Comparison of ENCODE assay signal across 19 cellular contexts in the genomic region with DNA sequence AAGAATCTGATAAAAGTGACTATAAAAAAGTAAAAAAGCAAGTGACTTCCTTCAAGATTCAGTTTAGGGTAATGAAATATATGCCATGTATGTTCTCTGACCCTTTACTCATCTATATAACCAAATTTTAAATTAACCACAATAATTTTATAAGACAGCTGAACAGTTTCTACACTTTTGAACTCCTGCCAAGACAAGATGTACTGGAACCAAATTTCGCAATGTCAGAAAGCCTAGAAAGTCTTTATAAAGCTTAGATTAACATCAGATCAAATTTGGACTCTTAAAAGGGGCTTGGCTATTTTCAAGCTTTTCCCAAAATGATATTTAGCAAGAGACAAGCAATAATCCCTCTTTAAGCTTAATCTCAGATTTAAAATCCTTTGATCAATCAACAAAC.
DNase-seq lines count a peak whose midpoint lies in the region; ATAC-seq and TF ChIP-seq lines count a peak whose summit lies in the region.
"Had no signal": no experiment of that assay in that cellular context is flagged by ENCODE, and none has a peak within 500 bp of the region (broad histone marks: within the 10 kb centered on the region; RNA-seq: fewer than 3 reads in every experiment).

No MANE protein-coding gene starts in this region.

- H3K9me2 ChIP-seq in SK-N-SH, result no peaks in the 10 kb centered on the region

- H3K36me3 ChIP-seq in SK-N-SH (replicated peaks in 1 of 2; ENCODE audit: control insufficient read depth in 1 of 2, insufficient read depth in 2 of 2, low read length in 1 of 2), result no peaks in the 10 kb centered on the region
- no peaks in the 10 kb centered on the region for H3K36me3 ChIP-seq in adipocyte (ENCODE audit: control insufficient read depth, insufficient read depth, low read length, severe bottlenecking)

- H3K9ac ChIP-seq in SK-N-SH (no peak overlapping the region), adipocyte (ENCODE audit: low read length) (no peak overlapping the region)

- POLR2A ChIA-PET in SK-N-SH (lab: Yijun Ruan, JAX), result no interaction called here

- no peaks in the 10 kb centered on the region for H3K79me2 ChIP-seq in SK-N-SH (ENCODE audit: insufficient read depth)

- no peaks in the 10 kb centered on the region for H3F3A ChIP-seq in SK-N-SH (replicated peaks; ENCODE audit: insufficient read depth)

- no peak for ATAC-seq in SK-N-SH treated with all-trans-retinoic acid at 6 μM for 48 hours
- no peak for ATAC-seq in GM21717 (IDR thresholded peaks at IDR 0.05; ENCODE audit: unreplicated experiment)
- ATAC-seq: GM12878, GM23338, HCT116 had no signal

- TF ChIP-seq EP300 in SK-N-SH (IDR thresholded peaks at IDR 0.05; ENCODE audit: borderline replicate concordance in 1 of 2, low read depth in 1 of 2, low read length in 1 of 2), result no peak

- H3K4me1 ChIP-seq in SK-N-SH (ENCODE audit: control insufficient read depth in 1 of 2, insufficient read depth in 2 of 2, low read depth in 1 of 2, low read length in 1 of 2) (no peaks in the 10 kb centered on the region), adipocyte (ENCODE audit: control insufficient read depth, insufficient read depth, low read length) (peaks cover 4% of the 10 kb centered on the region)

- CTCF ChIA-PET in SK-N-SH (lab: Yijun Ruan, JAX), result no interaction called here

- no peak for TF ChIP-seq POLR2A in lower leg skin (IDR thresholded peaks at IDR 0.05)

- H3K9me3 ChIP-seq in SK-N-SH, result no peaks in the 10 kb centered on the region; the same call in 1 of the 2 replicates
- no peaks in the 10 kb centered on the region for H3K9me3 ChIP-seq in adipocyte (ENCODE audit: control insufficient read depth, low read length)

- DNase-seq in SK-N-SH, result no peak
- DNase-seq in adipocyte (ENCODE audit: low read depth), result peak; percentile 79
- DNase-seq in fibroblast of pulmonary artery (ENCODE audit: low read depth), result peak; percentile 43
- DNase-seq in lower leg skin (ENCODE audit: low spot score in 2 of 2), result no peak
- no peak for DNase-seq in activated effector memory CD4-positive, alpha-beta T cell treated with anti-CD3 and anti-CD28 coated beads, Interleukin-2, amount 50 U/mL, for 16 hours
- no peak for DNase-seq in cerebellar nuclear complex (lab: John Stamatoyannopoulos, UW)
- DNase-seq: CD4-positive, alpha-beta T cell; DMS53; EL; NCI-H1417; NCI-H187 treated with DMSO at 0.1 percent for 48 hours; NCI-H2171; NCI-H774; SHP77 had no signal

- H3K27ac ChIP-seq in SK-N-SH (ENCODE audit: low read depth in 2 of 2, low read length in 1 of 2), result no peak overlapping the region

- intact Hi-C loops in lower leg skin (cut with DNase I; ENCODE audit: low total_unique reads), result no loop called here

- H3K27me3 ChIP-seq in SK-N-SH (ENCODE audit: insufficient read depth) (no peaks in the 10 kb centered on the region), adipocyte (replicated peaks; ENCODE audit: control insufficient read depth, insufficient read depth, low read length) (no peaks in the 10 kb centered on the region)

- H3K4me2 ChIP-seq in SK-N-SH, result no peak overlapping the region
- H3K4me2 ChIP-seq: GM23338 had no signal

- H3K4me3 ChIP-seq in SK-N-SH (ENCODE audit: low read depth in 2 of 2, low read length in 1 of 2) (no peak overlapping the region), adipocyte (ENCODE audit: low read length) (no peak overlapping the region), fibroblast of pulmonary artery (replicated peaks; ENCODE audit: low read depth, low read length) (no peak overlapping the region), lower leg skin (ENCODE audit: low read depth, poor library complexity, severe bottlenecking) (no peak overlapping the region)
- H3K4me3 ChIP-seq: GM12878, GM23338 had no signal

- no peaks in the 10 kb centered on the region for H4K20me1 ChIP-seq in SK-N-SH (ENCODE audit: insufficient read depth)

- WGBS in SK-N-SH (ENCODE audit: low lambda C conversion rate), result 16% methylated on average over 1 of the region's 1 CpG
- 36 to 39% methylated on average over 1 of the region's 1 CpG for WGBS in lower leg skin, 2 donors

- TF ChIP-seq RAD21 in SK-N-SH (IDR thresholded peaks at IDR 0.05; ENCODE audit: low read length), result no peak

- TF ChIP-seq CTCF in SK-N-SH (IDR thresholded peaks at IDR 0.05) (no peak), fibroblast of pulmonary artery (IDR thresholded peaks at IDR 0.05; ENCODE audit: low read length, missing control alignments) (no peak), lower leg skin (IDR thresholded peaks at IDR 0.05) (no peak)

- H2AFZ ChIP-seq in SK-N-SH (ENCODE audit: low read depth), result no peak overlapping the region
- H2AFZ ChIP-seq: GM23338 had no signal

TF ChIP-seq in SK-N-SH treated with all-trans-retinoic acid at 6 μM for 48 hours, 23 proteins besides CTCF, POLR2A, EP300 and RAD21:
- TF ChIP-seq BACH2 (CRISPR knock-in tag; IDR thresholded peaks at IDR 0.05; ENCODE audit: borderline replicate concordance) (no peak), ISL1 (CRISPR knock-in tag; IDR thresholded peaks at IDR 0.05) (peak; percentile 47)
- TF ChIP-seq, protein P1, sequence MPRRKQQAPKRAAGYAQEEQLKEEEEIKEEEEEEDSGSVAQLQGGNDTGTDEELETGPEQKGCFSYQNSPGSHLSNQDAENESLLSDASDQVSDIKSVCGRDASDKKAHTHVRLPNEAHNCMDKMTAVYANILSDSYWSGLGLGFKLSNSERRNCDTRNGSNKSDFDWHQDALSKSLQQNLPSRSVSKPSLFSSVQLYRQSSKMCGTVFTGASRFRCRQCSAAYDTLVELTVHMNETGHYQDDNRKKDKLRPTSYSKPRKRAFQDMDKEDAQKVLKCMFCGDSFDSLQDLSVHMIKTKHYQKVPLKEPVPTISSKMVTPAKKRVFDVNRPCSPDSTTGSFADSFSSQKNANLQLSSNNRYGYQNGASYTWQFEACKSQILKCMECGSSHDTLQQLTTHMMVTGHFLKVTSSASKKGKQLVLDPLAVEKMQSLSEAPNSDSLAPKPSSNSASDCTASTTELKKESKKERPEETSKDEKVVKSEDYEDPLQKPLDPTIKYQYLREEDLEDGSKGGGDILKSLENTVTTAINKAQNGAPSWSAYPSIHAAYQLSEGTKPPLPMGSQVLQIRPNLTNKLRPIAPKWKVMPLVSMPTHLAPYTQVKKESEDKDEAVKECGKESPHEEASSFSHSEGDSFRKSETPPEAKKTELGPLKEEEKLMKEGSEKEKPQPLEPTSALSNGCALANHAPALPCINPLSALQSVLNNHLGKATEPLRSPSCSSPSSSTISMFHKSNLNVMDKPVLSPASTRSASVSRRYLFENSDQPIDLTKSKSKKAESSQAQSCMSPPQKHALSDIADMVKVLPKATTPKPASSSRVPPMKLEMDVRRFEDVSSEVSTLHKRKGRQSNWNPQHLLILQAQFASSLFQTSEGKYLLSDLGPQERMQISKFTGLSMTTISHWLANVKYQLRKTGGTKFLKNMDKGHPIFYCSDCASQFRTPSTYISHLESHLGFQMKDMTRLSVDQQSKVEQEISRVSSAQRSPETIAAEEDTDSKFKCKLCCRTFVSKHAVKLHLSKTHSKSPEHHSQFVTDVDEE (CRISPR knock-in tag; IDR thresholded peaks at IDR 0.05), result no peak

TF ChIP-seq in SK-N-SH, 30 proteins besides CTCF, POLR2A, EP300 and RAD21:
- no peak for TF ChIP-seq SMC3 (IDR thresholded peaks at IDR 0.05; ENCODE audit: low read depth, low read length)
- no peak for TF ChIP-seq MEF2A (IDR thresholded peaks at IDR 0.05; ENCODE audit: borderline replicate concordance, low read depth)
- TF ChIP-seq CHD2 (IDR thresholded peaks at IDR 0.05; ENCODE audit: low read length, partially characterized antibody), result no peak
- TF ChIP-seq FOXM1 (IDR thresholded peaks at IDR 0.05; ENCODE audit: low read depth), result no peak
- TF ChIP-seq MXI1 (IDR thresholded peaks at IDR 0.05; ENCODE audit: low read depth, low read length), result no peak
- TF ChIP-seq, protein P2, sequence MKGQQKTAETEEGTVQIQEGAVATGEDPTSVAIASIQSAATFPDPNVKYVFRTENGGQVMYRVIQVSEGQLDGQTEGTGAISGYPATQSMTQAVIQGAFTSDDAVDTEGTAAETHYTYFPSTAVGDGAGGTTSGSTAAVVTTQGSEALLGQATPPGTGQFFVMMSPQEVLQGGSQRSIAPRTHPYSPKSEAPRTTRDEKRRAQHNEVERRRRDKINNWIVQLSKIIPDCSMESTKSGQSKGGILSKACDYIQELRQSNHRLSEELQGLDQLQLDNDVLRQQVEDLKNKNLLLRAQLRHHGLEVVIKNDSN (IDR thresholded peaks at IDR 0.05; ENCODE audit: borderline replicate concordance, low read depth), result no peak

Comparison
In these comparisons a context has a peak if more than half of its experiments do, and no peak if none do; other contexts are left out.
1. DNase-seq: peak in adipocyte (single experiment) and fibroblast of pulmonary artery (single experiment); none in SK-N-SH (single experiment), lower leg skin (0 of 2), activated effector memory CD4-positive, alpha-beta T cell treated with anti-CD3 and anti-CD28 coated beads, Interleukin-2, amount 50 U/mL, for 16 hours (single experiment) and cerebellar nuclear complex (0 of 2).